ENCODE assay signal across 8 cellular contexts in the genomic region with DNA sequence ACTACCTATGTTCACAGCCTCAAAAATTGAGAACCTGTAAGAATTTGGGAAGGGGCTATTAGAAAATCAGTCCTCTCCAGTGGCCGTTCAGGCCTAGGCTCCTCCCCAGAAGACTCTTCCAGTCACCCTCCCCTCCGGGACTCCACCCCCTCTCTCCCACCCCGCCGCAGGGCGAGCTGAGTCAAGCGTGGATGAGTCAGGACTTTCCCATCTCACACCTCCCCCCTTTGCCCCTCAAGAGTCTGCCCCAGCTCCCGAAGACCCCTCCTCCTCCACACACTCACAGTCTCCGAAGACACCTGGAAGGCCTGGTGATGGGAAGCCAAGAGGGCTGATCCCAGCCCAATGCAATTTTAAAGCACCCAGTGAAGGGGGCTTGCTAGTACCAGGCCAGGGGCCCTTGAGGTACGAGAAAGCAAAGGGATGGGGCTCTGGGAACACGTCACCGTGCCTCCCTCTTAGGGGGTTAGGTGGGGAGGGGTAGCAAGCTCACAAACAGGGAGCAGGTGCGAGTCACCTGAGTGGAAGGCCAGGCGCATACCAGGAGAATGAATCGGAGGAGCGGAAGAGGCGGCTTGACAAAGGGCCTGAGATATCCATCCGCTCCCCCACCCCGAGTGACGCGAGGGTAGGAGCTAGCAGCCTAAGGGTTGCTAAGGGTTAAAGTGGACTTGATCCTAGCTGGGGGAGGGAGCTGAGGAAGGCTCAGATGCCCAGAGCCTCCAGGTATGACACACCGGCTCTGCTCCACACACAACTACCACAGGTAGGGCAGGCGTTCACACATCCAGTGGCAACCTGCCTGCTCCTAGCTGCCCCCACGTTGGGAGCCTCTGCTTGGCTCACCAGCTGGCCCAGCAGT. TPM values are rescaled to one million over a fixed set of nuclear protein-coding genes. Genes with fewer than 3 reads are reported as not detected.
DNase-seq lines count a peak whose midpoint lies in the region; ATAC-seq, FAIRE-seq and TF ChIP-seq lines count a peak whose summit lies in the region.

No MANE protein-coding gene starts in this region.

- DNase-seq in G401 (ENCODE audit: low spot score) (peak; percentile 71), RCC 7860 (ENCODE audit: low spot score) (peak; percentile 85), glutamatergic neuron (peak; percentile 57), trophoblast cell (peak; percentile 99), transverse colon (peak; percentile 85), NCI-H2029 (lab: John Stamatoyannopoulos, UW) (no peak)
- DNase-seq in activated naive CD4-positive, alpha-beta T cell treated with anti-CD3 and anti-CD28 coated beads for 36 hours, result peak; percentile 95

- peak overlapping the region; percentile 78 for H4K8ac ChIP-seq in trophoblast cell (ENCODE audit: low read depth, low read length)

- TF ChIP-seq POLR2A in transverse colon (IDR thresholded peaks at IDR 0.05), result no peak

- peaks cover 15% of the 10 kb centered on the region for H3K36me3 Mint-ChIP-seq in activated naive CD4-positive, alpha-beta T cell treated with anti-CD3 and anti-CD28 coated beads for 36 hours (ENCODE audit: low read depth)
- H3K36me3 Mint-ChIP-seq in glutamatergic neuron (ENCODE audit: unreplicated experiment), result no peaks in the 10 kb centered on the region

- peak overlapping the region; percentile 94 for H2BK120ac ChIP-seq in trophoblast cell (ENCODE audit: insufficient read depth, low read length, poor library complexity)

- no peak for TF ChIP-seq CTCF in glutamatergic neuron (IDR thresholded peaks at IDR 0.05; ENCODE audit: partially characterized antibody, unreplicated experiment)
- TF ChIP-seq CTCF in transverse colon (IDR thresholded peaks at IDR 0.05), result no peak

- peak overlapping the region; percentile 99 for H3K27ac Mint-ChIP-seq in activated naive CD4-positive, alpha-beta T cell treated with anti-CD3 and anti-CD28 coated beads for 36 hours
- no peak overlapping the region for H3K27ac Mint-ChIP-seq in glutamatergic neuron (ENCODE audit: unreplicated experiment)

- no peak overlapping the region for H3K23ac ChIP-seq in trophoblast cell (ENCODE audit: low read length)

- H4K91ac ChIP-seq in trophoblast cell (ENCODE audit: low read depth, low read length), result peak overlapping the region; percentile 99

- H3K27ac ChIP-seq in trophoblast cell (ENCODE audit: low read depth, low read length) (peak overlapping the region; percentile 100), transverse colon (peak overlapping the region; percentile 98 to 100 (median 100))

- CTCF ChIA-PET in activated naive CD4-positive, alpha-beta T cell treated with anti-CD3 and anti-CD28 coated beads for 36 hours (lab: Charles Lee), result interaction anchor here (0.8 to 3.4 kb wide), 3 partner anchors 17 to 222 kb away, joined by 3 to 14 read pairs (median 7); partner anchors contain the start of gene DDX6

- peak overlapping the region; percentile 51 for H3K9ac ChIP-seq in trophoblast cell (ENCODE audit: low read length)

- H3K14ac ChIP-seq in trophoblast cell (ENCODE audit: low read length), result peak overlapping the region; percentile 96

- FAIRE-seq in RCC 7860 (lab: Jason Lieb, UNC), result peak; percentile 62

- peak overlapping the region; percentile 97 for H2BK12ac ChIP-seq in trophoblast cell (ENCODE audit: low read length)

- peak overlapping the region; percentile 96 for H3K18ac ChIP-seq in trophoblast cell (ENCODE audit: low read length)

- peaks cover 29 to 31% of the 10 kb centered on the region in 2 experiments for H3K36me3 ChIP-seq in trophoblast cell (ENCODE audit: control insufficient read depth in 1 of 2, insufficient read depth in 2 of 2, low read length in 2 of 2)
- no peaks in the 10 kb centered on the region for H3K36me3 ChIP-seq in transverse colon

- H3K27me3 ChIP-seq in trophoblast cell (ENCODE audit: insufficient read depth, low read length), result no peaks in the 10 kb centered on the region
- no peaks in the 10 kb centered on the region for H3K27me3 ChIP-seq in transverse colon

- H3K4me3 ChIP-seq in trophoblast cell (ENCODE audit: low read depth, low read length) (no peak overlapping the region), transverse colon (peak overlapping the region in 1 of 4 donors; percentile 36)

- H3K79me1 ChIP-seq in trophoblast cell (ENCODE audit: low read length), result peaks cover 65% of the 10 kb centered on the region

- H3K9me3 ChIP-seq in trophoblast cell (ENCODE audit: insufficient read depth, low read depth, low read length) (no peaks in the 10 kb centered on the region), transverse colon (no peaks in the 10 kb centered on the region)

- TF ChIP-seq EP300 in transverse colon (IDR thresholded peaks at IDR 0.05; ENCODE audit: low read depth), result no peak

- peaks cover 60% of the 10 kb centered on the region for H3K79me2 ChIP-seq in trophoblast cell (ENCODE audit: control insufficient read depth, insufficient read depth, low read length, poor library complexity)

- no CpG with 5 or more reads among the region's 23 CpGs for WGBS in trophoblast cell (ENCODE audit: extremely low coverage, insufficient coverage, insufficient read length)
- WGBS in transverse colon (ENCODE audit: low coverage in 1 of 2), 2 donors, result 14 to 27% methylated on average over 12 to 23 of the region's 23 CpGs

- H3K4me1 ChIP-seq in trophoblast cell (ENCODE audit: control insufficient read depth in 1 of 2, insufficient read depth in 2 of 2, low read length in 2 of 2) (peaks cover 73 to 83% of the 10 kb centered on the region in 2 experiments), transverse colon (peaks cover 73 to 97% (median 92%) of the 10 kb centered on the region in 4 donors)

- H3K4me1 Mint-ChIP-seq in activated naive CD4-positive, alpha-beta T cell treated with anti-CD3 and anti-CD28 coated beads for 36 hours (ENCODE audit: low read depth), result peaks cover 84% of the 10 kb centered on the region
- peaks cover 45% of the 10 kb centered on the region for H3K4me1 Mint-ChIP-seq in glutamatergic neuron (ENCODE audit: low read depth, unreplicated experiment)

- in situ Hi-C loops in G401 (cut with HindIII; ENCODE audit: low sequenced_read_pairs) (no loop called here), transverse colon (cut with MboI; ENCODE audit: low pct_ligation_motif_present in 1 of 4, low pct_unique_long_range_greater_than_20kb in 1 of 4, low sequenced_read_pairs in 3 of 4) (no loop called here)

- peak overlapping the region; percentile 56 for H4K12ac ChIP-seq in trophoblast cell (ENCODE audit: low read depth, low read length)

- no peak for ATAC-seq in GM18519 (IDR thresholded peaks at IDR 0.05; ENCODE audit: low FRiP score, unreplicated experiment)

- H3K27me3 Mint-ChIP-seq in activated naive CD4-positive, alpha-beta T cell treated with anti-CD3 and anti-CD28 coated beads for 36 hours (ENCODE audit: low read depth), result no peaks in the 10 kb centered on the region
- H3K27me3 Mint-ChIP-seq in glutamatergic neuron (ENCODE audit: unreplicated experiment), result peaks cover 7% of the 10 kb centered on the region

- peak overlapping the region; percentile 83 for H2AK5ac ChIP-seq in trophoblast cell (ENCODE audit: low read length)

- no peaks in the 10 kb centered on the region for H3K9me3 Mint-ChIP-seq in activated naive CD4-positive, alpha-beta T cell treated with anti-CD3 and anti-CD28 coated beads for 36 hours
- peaks cover 5% of the 10 kb centered on the region for H3K9me3 Mint-ChIP-seq in glutamatergic neuron (ENCODE audit: unreplicated experiment)

- H3K4ac ChIP-seq in trophoblast cell (ENCODE audit: low read depth, low read length), result peak overlapping the region; percentile 87

- H2BK5ac ChIP-seq in trophoblast cell (ENCODE audit: low read depth, low read length, poor library complexity), result peak overlapping the region; percentile 98

- intact Hi-C loops in activated naive CD4-positive, alpha-beta T cell treated with anti-CD3 and anti-CD28 coated beads for 36 hours (cut with micrococcal nuclease), result loop anchor here (1.0 to 5.0 kb wide), 5 partner anchors 12 to 185 kb away; a partner anchor contains a TSS
- intact Hi-C loops in transverse colon (cut with DNase I; ENCODE audit: low total_unique reads), result no loop called here

- peak overlapping the region; percentile 70 for H3K4me2 ChIP-seq in trophoblast cell (ENCODE audit: low read length)

- H3K4me3 Mint-ChIP-seq in activated naive CD4-positive, alpha-beta T cell treated with anti-CD3 and anti-CD28 coated beads for 36 hours, result peak overlapping the region; percentile 82
- H3K4me3 Mint-ChIP-seq in glutamatergic neuron (ENCODE audit: unreplicated experiment), result no peak overlapping the region

- H2AFZ ChIP-seq in trophoblast cell (ENCODE audit: insufficient read depth, low read length, poor library complexity), result peak overlapping the region; percentile 72

RNA-seq across cellular contexts. Expression of gene BCL9L, which starts 13.6 kb away (rescaled TPM):
- 10.2 and 13.4 TPM in 2 replicates for total RNA-seq in G401 (2014; rRNA removed; shearing (Covaris generic))
- total RNA-seq in activated naive CD4-positive, alpha-beta T cell treated with anti-CD3 and anti-CD28 coated beads for 36 hours, result 10 to 100 TPM; 33.3 to 36.1 TPM
- total RNA-seq in glutamatergic neuron (ENCODE audit: unreplicated experiment) (13.0 TPM), transverse colon (10 to 100 TPM; 15.9 to 23.9 (median 18.5) TPM)
- polyA plus RNA-seq in trophoblast cell (2013), result 187 and 191 TPM in 2 replicates

RNA-seq across cellular contexts. Expression of gene CXCR5, which starts 28.4 kb away (rescaled TPM):
- total RNA-seq in G401 (2014; rRNA removed; shearing (Covaris generic)), result not detected in 2 replicates
- 10 to 100 TPM; 25.6 to 26.1 TPM for total RNA-seq in activated naive CD4-positive, alpha-beta T cell treated with anti-CD3 and anti-CD28 coated beads for 36 hours
- total RNA-seq in glutamatergic neuron (ENCODE audit: unreplicated experiment), result not detected
- 0.03 and 0.06 TPM in 2 replicates for polyA plus RNA-seq in trophoblast cell (2013)
- total RNA-seq in transverse colon, result 1 to 10 TPM in 2 of 4 donors, not detected in 2; 2.5 to 4.1 TPM

RNA-seq across cellular contexts. Expression of gene UPK2, which starts 44.0 kb away (rescaled TPM):
- total RNA-seq in G401 (2014; rRNA removed; shearing (Covaris generic)), result not detected in 2 replicates
- under 1 TPM; 0.25 to 0.45 TPM for total RNA-seq in activated naive CD4-positive, alpha-beta T cell treated with anti-CD3 and anti-CD28 coated beads for 36 hours
- total RNA-seq in glutamatergic neuron (ENCODE audit: unreplicated experiment) (not detected), transverse colon (not detected)
- polyA plus RNA-seq in trophoblast cell (2013), result 2.8 and 3.2 TPM in 2 replicates

RNA-seq across cellular contexts. Expression of gene FOXR1, which starts 59.5 kb away (rescaled TPM):
- not detected in 2 replicates for total RNA-seq in G401 (2014; rRNA removed; shearing (Covaris generic))
- not detected for total RNA-seq in activated naive CD4-positive, alpha-beta T cell treated with anti-CD3 and anti-CD28 coated beads for 36 hours
- not detected for total RNA-seq in glutamatergic neuron (ENCODE audit: unreplicated experiment)
- not detected in 2 replicates for polyA plus RNA-seq in trophoblast cell (2013)
- not detected for total RNA-seq in transverse colon

Comparison
In these comparisons a context has a peak if more than half of its experiments do, and no peak if none do; other contexts are left out.
1. RNA of gene CXCR5, which starts 28.4 kb away (total RNA-seq): 25.6 to 26.1 TPM in activated naive CD4-positive, alpha-beta T cell treated with anti-CD3 and anti-CD28 coated beads for 36 hours; 2.5 to 4.1 TPM in transverse colon, not detected in G401 and not detected in glutamatergic neuron (single experiment); every median in the first group is over 4 times any median in the second.